ENCODE assay signal across 8 cellular contexts in the genomic region with DNA sequence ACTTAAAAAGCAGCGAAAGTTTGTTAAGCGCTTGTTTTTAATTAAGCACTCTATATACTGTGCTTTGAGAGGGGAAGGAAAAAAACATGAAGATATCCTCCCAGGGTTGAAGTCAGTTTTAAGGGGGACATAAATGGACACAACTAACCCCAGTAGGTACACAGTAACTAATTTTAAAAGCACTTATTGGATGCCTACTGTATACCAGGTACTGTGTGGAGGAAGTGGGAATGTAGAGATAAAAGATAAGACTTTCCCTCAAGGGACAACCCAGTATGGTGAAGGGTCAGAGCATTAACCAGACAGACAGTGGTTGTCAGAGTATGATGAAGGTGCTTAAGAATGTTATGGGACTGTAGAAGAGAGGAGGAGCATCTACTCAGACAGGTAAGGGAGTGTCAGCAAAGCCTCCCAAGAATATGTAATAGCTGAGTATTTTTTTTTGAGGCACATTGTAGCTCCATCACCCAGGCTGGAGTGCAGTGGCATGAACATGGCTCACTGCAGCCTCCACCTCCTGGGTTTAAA. TPM values are rescaled to one million over a fixed set of nuclear protein-coding genes. Genes with fewer than 3 reads are reported as not detected.
DNase-seq lines count a peak whose midpoint lies in the region; ATAC-seq and TF ChIP-seq lines count a peak whose summit lies in the region.

No MANE protein-coding gene starts in this region.

- no peak overlapping the region for H3K27ac ChIP-seq in Karpas-422 (ENCODE audit: low read length)

- H3K4me1 ChIP-seq in Karpas-422 (ENCODE audit: low read length): peaks cover 37% of the 10 kb centered on the region

- H3K4me3 Mint-ChIP-seq in dendritic cell treated with granulocyte-macrophage colony-stimulating factor and Interleukin-4, amounts not matched to agents 40 ng/mL and 50 ng/mL, for 4 days: peak overlapping the region; percentile 92
- peak overlapping the region; percentile 90 to 100 (median 100) for H3K4me3 Mint-ChIP-seq in naive B cell

- no peaks in the 10 kb centered on the region for H3K27me3 ChIP-seq in Karpas-422 (ENCODE audit: low read length)

- H3K9ac ChIP-seq in Karpas-422 (ENCODE audit: low read length): peak overlapping the region; percentile 86

- H4K20me1 ChIP-seq in Karpas-422 (ENCODE audit: insufficient read depth, low read depth, low read length): peaks cover 46% of the 10 kb centered on the region

- H3K36me3 ChIP-seq in Karpas-422 (ENCODE audit: insufficient read depth, low read length): peaks cover 12% of the 10 kb centered on the region; the same call in 1 of the 2 replicates

- H3K27ac Mint-ChIP-seq in dendritic cell treated with granulocyte-macrophage colony-stimulating factor and Interleukin-4, amounts not matched to agents 40 ng/mL and 50 ng/mL, for 4 days: peak overlapping the region; percentile 89
- peak overlapping the region; percentile 97 to 100 (median 99) for H3K27ac Mint-ChIP-seq in naive B cell

- no peak for TF ChIP-seq CTCF in AG10803 (conservative IDR thresholded peaks at IDR 0.05; ENCODE audit: low read length)

- ATAC-seq in naive B cell (ENCODE audit: low read depth in 2 of 2) (no peak), GM18498 (IDR thresholded peaks at IDR 0.05; ENCODE audit: unreplicated experiment) (no peak), HG03175 (IDR thresholded peaks at IDR 0.05; ENCODE audit: unreplicated experiment) (no peak)

- peaks cover 30% of the 10 kb centered on the region for H3K36me3 Mint-ChIP-seq in dendritic cell treated with granulocyte-macrophage colony-stimulating factor and Interleukin-4, amounts not matched to agents 40 ng/mL and 50 ng/mL, for 4 days (ENCODE audit: low read depth)
- peaks cover 2 to 8% of the 10 kb centered on the region in 2 donors for H3K36me3 Mint-ChIP-seq in naive B cell

- no peak overlapping the region for H2AFZ ChIP-seq in Karpas-422 (ENCODE audit: low read length)

- H3K4me2 ChIP-seq in Karpas-422 (ENCODE audit: low read depth, low read length, poor library complexity, severe bottlenecking): peak overlapping the region; percentile 83

- no peaks in the 10 kb centered on the region for H3K9me2 ChIP-seq in Karpas-422 (replicated peaks; ENCODE audit: insufficient read depth, low read length)

- H3K9me3 ChIP-seq in Karpas-422 (ENCODE audit: low read length): no peaks in the 10 kb centered on the region

- no peaks in the 10 kb centered on the region for H3K9me3 Mint-ChIP-seq in dendritic cell treated with granulocyte-macrophage colony-stimulating factor and Interleukin-4, amounts not matched to agents 40 ng/mL and 50 ng/mL, for 4 days
- no peaks in the 10 kb centered on the region for H3K9me3 Mint-ChIP-seq in naive B cell

- H3K4me3 ChIP-seq in AG10803 (ENCODE audit: low read length) (peak overlapping the region; percentile 98), Karpas-422 (ENCODE audit: low read length) (peak overlapping the region; percentile 84)

- intact Hi-C loops in dendritic cell treated with granulocyte-macrophage colony-stimulating factor and Interleukin-4, amounts not matched to agents 40 ng/mL and 50 ng/mL, for 4 days (cut with micrococcal nuclease): no loop called here

- H3K4me1 Mint-ChIP-seq in dendritic cell treated with granulocyte-macrophage colony-stimulating factor and Interleukin-4, amounts not matched to agents 40 ng/mL and 50 ng/mL, for 4 days (ENCODE audit: low read depth): peaks cover 56% of the 10 kb centered on the region
- peaks cover 54 to 62% (median 59%) of the 10 kb centered on the region in 3 donors for H3K4me1 Mint-ChIP-seq in naive B cell

- peaks cover 56% of the 10 kb centered on the region for H3K79me2 ChIP-seq in Karpas-422 (ENCODE audit: low read length)

- DNase-seq in AG10803 (ENCODE audit: low read depth): no peak
- no peak for DNase-seq in Karpas-422
- DNase-seq in naive B cell: no peak
- no peak for DNase-seq in mucosa of gallbladder (ENCODE audit: low spot score)
- DNase-seq in SW 1271 (lab: John Stamatoyannopoulos, UW): no peak

- H3K27me3 Mint-ChIP-seq in dendritic cell treated with granulocyte-macrophage colony-stimulating factor and Interleukin-4, amounts not matched to agents 40 ng/mL and 50 ng/mL, for 4 days: no peaks in the 10 kb centered on the region
- no peaks in the 10 kb centered on the region for H3K27me3 Mint-ChIP-seq in naive B cell

RNA-seq across cellular contexts. Expression of a gene that starts 0.9 kb away (rescaled TPM):
- 14.4 and 26.0 TPM in 2 replicates for total RNA-seq in Karpas-422 (2014; rRNA removed; shearing (Covaris generic); ENCODE audit: low replicate concordance)
- polyA plus RNA-seq in naive B cell (ENCODE audit: low read depth in 6 of 6): 10 to 100 TPM; 11.5 to 31.0 (median 19.3) TPM
- 48.7 TPM for total RNA-seq in mucosa of gallbladder

RNA-seq across cellular contexts. Expression of a gene that starts 15.0 kb away (rescaled TPM):
- 14.6 and 30.6 TPM in 2 replicates for total RNA-seq in Karpas-422 (2014; rRNA removed; shearing (Covaris generic); ENCODE audit: low replicate concordance)
- 10 to 100 TPM in 4 of 6 donors, 1 to 10 TPM in 2; 8.1 to 14.2 (median 11.2) TPM for polyA plus RNA-seq in naive B cell (ENCODE audit: low read depth in 6 of 6)
- total RNA-seq in mucosa of gallbladder: 8.0 TPM

RNA-seq across cellular contexts. Expression of a gene that starts 15.9 kb away (rescaled TPM):
- total RNA-seq in Karpas-422 (2014; rRNA removed; shearing (Covaris generic); ENCODE audit: low replicate concordance): 48.6 and 53.9 TPM in 2 replicates
- polyA plus RNA-seq in naive B cell (ENCODE audit: low read depth in 6 of 6): 10 to 100 TPM; 23.8 to 47.4 (median 36.8) TPM
- total RNA-seq in mucosa of gallbladder: 68.1 TPM

RNA-seq across cellular contexts. Expression of a gene that starts 44.9 kb away (rescaled TPM):
- total RNA-seq in Karpas-422 (2014; rRNA removed; shearing (Covaris generic); ENCODE audit: low replicate concordance): 64.3 and 170 TPM in 2 replicates
- polyA plus RNA-seq in naive B cell (ENCODE audit: low read depth in 6 of 6): 10 to 100 TPM in 5 of 6 donors, 1 to 10 TPM in 1; 7.8 to 27.9 (median 25.9) TPM
- total RNA-seq in mucosa of gallbladder: 95.6 TPM

RNA-seq across cellular contexts. Expression of a gene that starts 45.5 kb away (rescaled TPM):
- 59.2 and 119 TPM in 2 replicates for total RNA-seq in Karpas-422 (2014; rRNA removed; shearing (Covaris generic); ENCODE audit: low replicate concordance)
- polyA plus RNA-seq in naive B cell (ENCODE audit: low read depth in 6 of 6): 100 to 1,000 TPM; 101 to 221 (median 142) TPM
- total RNA-seq in mucosa of gallbladder: 45.2 TPM
